14 cellular contexts compared by ENCODE assay signal in the genomic region with DNA sequence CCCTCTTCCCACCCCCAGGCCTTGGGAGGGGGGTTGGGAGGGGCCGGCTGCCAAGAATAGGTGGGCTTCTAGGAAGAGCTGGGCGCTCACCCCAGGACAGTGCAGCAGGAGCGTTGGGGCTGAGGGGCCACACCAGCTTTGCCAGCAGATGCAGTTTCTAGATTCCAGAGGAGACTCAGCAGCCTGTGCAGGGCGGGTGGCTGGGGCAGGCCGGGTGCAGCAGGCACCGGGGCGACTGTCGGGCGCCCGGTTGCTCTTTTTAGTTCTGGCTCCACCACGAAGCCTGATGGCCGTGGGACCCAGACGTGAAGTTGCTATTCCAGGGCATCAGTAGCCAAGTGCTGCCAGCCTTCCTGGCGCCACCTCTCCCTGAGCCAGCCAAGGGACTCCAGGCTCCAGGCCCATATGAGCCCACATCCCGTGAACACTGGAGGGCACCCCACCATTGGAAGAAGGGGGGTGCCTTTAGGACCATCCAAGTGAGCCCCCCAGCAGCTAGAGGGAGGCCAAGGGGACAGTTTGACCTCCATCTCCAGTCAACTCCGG. TPM values are rescaled to one million over a fixed set of nuclear protein-coding genes. Genes with fewer than 3 reads are reported as not detected.
DNase-seq lines count a peak whose midpoint lies in the region; ATAC-seq lines count a peak whose summit lies in the region.
"Had no signal": no experiment of that assay in that cellular context is flagged by ENCODE, and none has a peak within 500 bp of the region (broad histone marks: within the 10 kb centered on the region; RNA-seq: fewer than 3 reads in every experiment).

No MANE protein-coding gene starts in this region.

- ATAC-seq in effector memory CD8-positive, alpha-beta T cell (replicated peaks) = no peak
- ATAC-seq in HG02938 (IDR thresholded peaks at IDR 0.05; ENCODE audit: unreplicated experiment) (no peak), T-cell (replicated peaks in 1 of 4) (no peak)

- H3K27me3 Mint-ChIP-seq in effector memory CD8-positive, alpha-beta T cell = no peaks in the 10 kb centered on the region
- H3K27me3 Mint-ChIP-seq in T-cell = no peaks in the 10 kb centered on the region

- peaks cover 31% of the 10 kb centered on the region for H3K36me3 Mint-ChIP-seq in effector memory CD8-positive, alpha-beta T cell (ENCODE audit: insufficient read depth)
- H3K36me3 Mint-ChIP-seq in T-cell = no peaks in the 10 kb centered on the region

- CTCF ChIA-PET in T-cell (lab: Charles Lee) = no interaction called here

- peaks cover 7 to 11% of the 10 kb centered on the region in 2 donors for H3K4me1 Mint-ChIP-seq in effector memory CD8-positive, alpha-beta T cell (ENCODE audit: low read depth in 2 of 2)
- peaks cover 12 to 16% (median 15%) of the 10 kb centered on the region in 3 donors for H3K4me1 Mint-ChIP-seq in T-cell

- DNase-seq in DMS 273 (lab: John Stamatoyannopoulos, UW; ENCODE audit: unreplicated experiment) (peak; percentile 70), DMS 273 treated with DMSO at 0.1 percent for 48 hours (lab: John Stamatoyannopoulos, UW) (no peak), NCI-H446 treated with DMSO at 0.1 percent for 48 hours (lab: John Stamatoyannopoulos, UW) (peak; percentile 4), medulla oblongata (ENCODE audit: extremely low spot score) (peak; percentile 38), T-cell (no peak), NCI-H146 (lab: John Stamatoyannopoulos, UW) (no peak)
- no peak for DNase-seq in effector memory CD8-positive, alpha-beta T cell
- DNase-seq: DMS153, GM23248, KG1, NCI-H1048, NCI-H2227 treated with DMSO at 0.1 percent for 48 hours, NCI-H69 had no signal

- no peak overlapping the region for H3K4me3 Mint-ChIP-seq in effector memory CD8-positive, alpha-beta T cell
- no peak overlapping the region for H3K4me3 Mint-ChIP-seq in T-cell

- H3K27ac Mint-ChIP-seq in effector memory CD8-positive, alpha-beta T cell = peak overlapping the region; percentile 35 to 66
- H3K27ac Mint-ChIP-seq in T-cell = no peak overlapping the region

- POLR2A ChIA-PET in T-cell (lab: Charles Lee) = no interaction called here

- H3K9me3 Mint-ChIP-seq in effector memory CD8-positive, alpha-beta T cell = no peaks in the 10 kb centered on the region
- H3K9me3 Mint-ChIP-seq in T-cell = no peaks in the 10 kb centered on the region

RNA-seq across cellular contexts. Expression of gene SSR4, which starts 5.8 kb away (rescaled TPM):
- 100 to 1,000 TPM; 179 to 221 (median 209) TPM for total RNA-seq in T-cell

RNA-seq across cellular contexts. Expression of gene IDH3G, which starts 6.1 kb away (rescaled TPM):
- total RNA-seq in T-cell = 10 to 100 TPM; 47.7 to 54.6 (median 51.8) TPM

RNA-seq across cellular contexts. Expression of gene SRPK3, which starts 19.4 kb away (rescaled TPM):
- not detected for total RNA-seq in T-cell

RNA-seq across cellular contexts. Expression of gene PDZD4, which starts 30.1 kb away (rescaled TPM):
- 10 to 100 TPM in 2 of 5 donors, 1 to 10 TPM in 3; 3.7 to 51.3 (median 9.0) TPM for total RNA-seq in T-cell
- total RNA-seq: GM23248 had no signal

RNA-seq across cellular contexts. Expression of gene PLXNB3, which starts 36.2 kb away (rescaled TPM):
- total RNA-seq in T-cell = under 1 TPM in 4 of 5 donors, not detected in 1; 0.28 to 0.47 (median 0.43) TPM

Comparison
In these comparisons a context has a peak if more than half of its experiments do, and no peak if none do; other contexts are left out.
1. DNase-seq: peak in DMS 273 (single experiment), NCI-H446 treated with DMSO at 0.1 percent for 48 hours (single experiment) and medulla oblongata (single experiment); none in DMS 273 treated with DMSO at 0.1 percent for 48 hours (single experiment), effector memory CD8-positive, alpha-beta T cell (0 of 3), T-cell (0 of 34) and NCI-H146 (single experiment).
2. H3K27ac Mint-ChIP-seq: peak in effector memory CD8-positive, alpha-beta T cell (2 of 2); none in T-cell (0 of 2).